ENCODE assay signal across 27 cellular contexts in the genomic region with DNA sequence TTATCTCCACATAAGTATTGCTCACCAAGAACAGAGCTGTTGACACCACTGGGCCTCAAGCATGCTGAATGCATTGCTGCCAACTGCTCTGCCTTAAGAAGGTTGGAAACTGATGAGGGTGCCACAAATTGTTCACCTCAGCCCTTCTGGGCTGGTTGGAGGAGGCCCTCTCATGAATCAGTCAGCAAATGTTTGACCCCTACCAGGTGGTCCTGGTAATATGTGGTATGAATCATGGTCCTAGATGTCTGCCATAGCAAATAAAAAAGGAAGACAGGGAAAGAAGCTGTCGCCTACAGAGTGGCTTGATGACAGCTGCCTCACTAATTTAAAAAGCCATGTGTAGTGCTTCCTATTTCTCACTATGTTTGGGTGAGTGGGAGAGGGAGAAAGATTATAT. TPM values are rescaled to one million over a fixed set of nuclear protein-coding genes. Genes with fewer than 3 reads are reported as not detected.
"Had no signal": no experiment of that assay in that cellular context is flagged by ENCODE, and none has a peak within 500 bp of the region (broad histone marks: within the 10 kb centered on the region; RNA-seq: fewer than 3 reads in every experiment).

No MANE protein-coding gene starts in this region.

- H3K27me3 Mint-ChIP-seq: type B pancreatic cell had no signal

- H3K27ac ChIP-seq: dorsolateral prefrontal cortex, heart left ventricle, ovary, suprapubic skin, thyroid gland had no signal

- ATAC-seq: heart left ventricle; natural killer cell; right cardiac atrium; stimulated activated effector memory CD8-positive, alpha-beta T cell treated with anti-CD3 and anti-CD28 coated beads, Interleukin-12 subunit alpha, Interleukin-12 subunit beta, amount 100 ng/mL, for 72 hours; stimulated activated naive CD8-positive, alpha-beta T cell treated with anti-CD3 and anti-CD28 coated beads, Interleukin-15, Interleukin-2, amounts not matched to agents 100 U/mL and 50 U/mL, for 24 hours had no signal

- H3K9me3 ChIP-seq: heart left ventricle, ovary, suprapubic skin, thyroid gland had no signal

- H3K36me3 ChIP-seq: ovary, suprapubic skin, thyroid gland had no signal

- H3K4me1 ChIP-seq: heart left ventricle, thyroid gland had no signal

- FAIRE-seq: frontal cortex, urothelium cell line had no signal

- H3K9me3 Mint-ChIP-seq: natural killer cell; neural crest cell; stimulated activated effector memory CD8-positive, alpha-beta T cell treated with anti-CD3 and anti-CD28 coated beads, Interleukin-12 subunit alpha, Interleukin-12 subunit beta, amount 100 ng/mL, for 72 hours; type B pancreatic cell had no signal

- H3K4me1 Mint-ChIP-seq: neural crest cell; stimulated activated effector memory CD8-positive, alpha-beta T cell treated with anti-CD3 and anti-CD28 coated beads, Interleukin-12 subunit alpha, Interleukin-12 subunit beta, amount 100 ng/mL, for 72 hours had no signal

- DNase-seq: cortex of kidney; dorsolateral prefrontal cortex; effector CD8-positive, alpha-beta T cell; heart left ventricle; hippocampal formation; islet precursor cell; mammary epithelial cell; natural killer cell; ovary; right cardiac atrium; stimulated activated CD4-positive, alpha-beta T cell treated with anti-CD3 and anti-CD28 coated beads, Interleukin-4, amount 100 ng/mL, for 1 hour; stimulated activated CD8-positive, alpha-beta memory T cell treated with anti-CD3 and anti-CD28 coated beads, Interleukin-4, amount 100 ng/mL, for 48 hours; stimulated activated naive CD8-positive, alpha-beta T cell treated with anti-CD3 and anti-CD28 coated beads, Interleukin-15, Interleukin-2, amounts not matched to agents 100 U/mL and 50 U/mL, for 24 hours; thyroid gland had no signal

- H3K36me3 Mint-ChIP-seq: natural killer cell; stimulated activated effector memory CD8-positive, alpha-beta T cell treated with anti-CD3 and anti-CD28 coated beads, Interleukin-12 subunit alpha, Interleukin-12 subunit beta, amount 100 ng/mL, for 72 hours had no signal

- H3K27me3 ChIP-seq: dorsolateral prefrontal cortex, heart left ventricle, ovary, suprapubic skin, thyroid gland had no signal

- H3K4me3 Mint-ChIP-seq: natural killer cell; neural crest cell; stimulated activated effector memory CD8-positive, alpha-beta T cell treated with anti-CD3 and anti-CD28 coated beads, Interleukin-12 subunit alpha, Interleukin-12 subunit beta, amount 100 ng/mL, for 72 hours; type B pancreatic cell had no signal

- H3K4me3 ChIP-seq: dorsolateral prefrontal cortex, heart left ventricle, ovary, suprapubic skin, thyroid gland had no signal

RNA-seq across cellular contexts. Expression of gene SPATA46, which starts 12.2 kb away (rescaled TPM):
- total RNA-seq: dorsolateral prefrontal cortex, frontal cortex, glomerular endothelial cell, heart left ventricle, left lobe of liver, lower leg skin, mammary epithelial cell, mesenteric fat pad, mononuclear cell, natural killer cell, neural crest cell, ovary, posterior vena cava, right cardiac atrium, suprapubic skin, thyroid gland had no signal
- polyA plus RNA-seq: esophagus, heart left ventricle, mammary epithelial cell, ovary, right cardiac atrium had no signal

RNA-seq across cellular contexts. Expression of gene C1orf226, which starts 17.0 kb away (rescaled TPM):
- total RNA-seq: mononuclear cell had no signal

RNA-seq across cellular contexts. Expression of gene SH2D1B, which starts 47.4 kb away (rescaled TPM):
- total RNA-seq: frontal cortex, glomerular endothelial cell, lower leg skin, mammary epithelial cell, neural crest cell, suprapubic skin, thyroid gland had no signal
